Comparison of ENCODE assay signal across 10 cellular contexts in genomic region chr2:128727404-128727803, GRCh38.
DNase-seq lines count a peak whose midpoint lies in the region; ATAC-seq and TF ChIP-seq lines count a peak whose summit lies in the region.
"Had no signal": no experiment of that assay in that cellular context is flagged by ENCODE, and none has a peak within 500 bp of the region (broad histone marks: within the 10 kb centered on the region; RNA-seq: fewer than 3 reads in every experiment).

No MANE protein-coding gene starts in this region.

- H3K4me1 ChIP-seq in Caco-2, result no peaks in the 10 kb centered on the region

- H3K9me3 Mint-ChIP-seq in T-helper 2 cell treated with Interferon-gamma antibody and Interleukin-4, amounts not matched to agents 5 μg/mL and 100 μg/mL, for 36 hours, result peaks cover 4% of the 10 kb centered on the region
- H3K9me3 Mint-ChIP-seq in Caco-2 (ENCODE audit: unreplicated experiment), result peaks cover 20% of the 10 kb centered on the region

- peak overlapping the region; percentile 33 for H3K4me3 Mint-ChIP-seq in T-helper 2 cell treated with Interferon-gamma antibody and Interleukin-4, amounts not matched to agents 5 μg/mL and 100 μg/mL, for 36 hours
- H3K4me3 Mint-ChIP-seq in Caco-2 (ENCODE audit: unreplicated experiment), result no peak overlapping the region

- in situ Hi-C loops in G401 (cut with HindIII; ENCODE audit: low sequenced_read_pairs), result no loop called here

- no peaks in the 10 kb centered on the region for H3K36me3 Mint-ChIP-seq in T-helper 2 cell treated with Interferon-gamma antibody and Interleukin-4, amounts not matched to agents 5 μg/mL and 100 μg/mL, for 36 hours (ENCODE audit: low read depth)
- H3K36me3 Mint-ChIP-seq in Caco-2 (ENCODE audit: insufficient read depth, unreplicated experiment), result no peaks in the 10 kb centered on the region

- peaks cover 19% of the 10 kb centered on the region for H3K4me1 Mint-ChIP-seq in T-helper 2 cell treated with Interferon-gamma antibody and Interleukin-4, amounts not matched to agents 5 μg/mL and 100 μg/mL, for 36 hours (ENCODE audit: low read depth)
- no peaks in the 10 kb centered on the region for H3K4me1 Mint-ChIP-seq in Caco-2 (ENCODE audit: low read depth, unreplicated experiment)

- CTCF ChIA-PET in Caco-2 (lab: Charles Lee), result interaction anchor here (1.5 kb wide), 1 partner anchor 9 kb away, joined by 3 read pairs; no protein-coding TSS in a partner anchor

- no peaks in the 10 kb centered on the region for H3K27me3 ChIP-seq in Caco-2 (replicated peaks; ENCODE audit: control insufficient read depth, insufficient read depth, low read length)

- peak; percentile 12 for DNase-seq in T-helper 2 cell treated with Interferon-gamma antibody and Interleukin-4, amounts not matched to agents 5 μg/mL and 100 μg/mL, for 36 hours (ENCODE audit: low spot score)
- DNase-seq in G401 (ENCODE audit: low spot score) (no peak), Caco-2 (no peak), COLO829 (ENCODE audit: low spot score) (no peak)
- DNase-seq in activated effector memory CD4-positive, alpha-beta T cell treated with Interleukin-2 at 50 U/mL for 16 hours, result no peak
- DNase-seq: activated CD8-positive, alpha-beta memory T cell treated with anti-CD3 and anti-CD28 coated beads for 24 hours; MM.1S had no signal

- peaks cover 35% of the 10 kb centered on the region for H3K27me3 Mint-ChIP-seq in T-helper 2 cell treated with Interferon-gamma antibody and Interleukin-4, amounts not matched to agents 5 μg/mL and 100 μg/mL, for 36 hours (ENCODE audit: low read depth)
- peaks cover 16% of the 10 kb centered on the region for H3K27me3 Mint-ChIP-seq in Caco-2 (ENCODE audit: insufficient read depth, unreplicated experiment)

- ATAC-seq in GM18517 (IDR thresholded peaks at IDR 0.05; ENCODE audit: unreplicated experiment) (peak; percentile 62), GM21367 (IDR thresholded peaks at IDR 0.05; ENCODE audit: unreplicated experiment) (peak; percentile 64), HG03064 (IDR thresholded peaks at IDR 0.05; ENCODE audit: low read depth, unreplicated experiment) (peak; percentile 58)

- H3K36me3 ChIP-seq in Caco-2 (ENCODE audit: control insufficient read depth, insufficient read depth, low read length), result no peaks in the 10 kb centered on the region

- POLR2A ChIA-PET in Caco-2 (lab: Charles Lee), result no interaction called here

- H3K9me3 ChIP-seq in Caco-2, result 0 out of 2 replicates have a peak, but pooled peaks cover 4% of the 10 kb centered on the region

- no peak overlapping the region for H3K4me3 ChIP-seq in Caco-2 (ENCODE audit: low read depth, low read length)

- intact Hi-C loops in Caco-2 (cut with micrococcal nuclease; ENCODE audit: unreplicated experiment), result no loop called here

- BruUV-seq in Caco-2 (replicated peaks; lab: Mats Ljungman, UMichigan), result no TSS peak

- H3K27ac Mint-ChIP-seq in T-helper 2 cell treated with Interferon-gamma antibody and Interleukin-4, amounts not matched to agents 5 μg/mL and 100 μg/mL, for 36 hours, result no peak overlapping the region
- no peak overlapping the region for H3K27ac Mint-ChIP-seq in Caco-2 (ENCODE audit: unreplicated experiment)

- TF ChIP-seq CTCF in Caco-2 (IDR thresholded peaks at IDR 0.05; ENCODE audit: insufficient read depth in 1 of 2, low read depth in 1 of 2, low read length in 1 of 2, severe bottlenecking in 1 of 2, unreplicated experiment in 1 of 2), result no peak
